Comparison of ENCODE assay signal across 8 cellular contexts in genomic region chr17:41917192-41917591, GRCh38. TPM values are rescaled to one million over a fixed set of nuclear protein-coding genes. Genes with fewer than 3 reads are reported as not detected.
DNase-seq lines count a peak whose midpoint lies in the region; ATAC-seq, FAIRE-seq and TF ChIP-seq lines count a peak whose summit lies in the region.

No MANE protein-coding gene starts in this region.

- H3K4me2 ChIP-seq in A549 (peak overlapping the region; percentile 91), H9 (ENCODE audit: insufficient read depth, insufficient read length, low read length) (peak overlapping the region; percentile 81)

- no peak overlapping the region for H2BK120ac ChIP-seq in H9 (ENCODE audit: low read depth, low read length, poor library complexity, severe bottlenecking)

- H4K20me1 ChIP-seq in H9 (ENCODE audit: control insufficient read depth, insufficient read depth, insufficient read length), result peaks cover 11% of the 10 kb centered on the region

- H3K23me2 ChIP-seq in H9 (ENCODE audit: insufficient read length, low read depth, low read length, poor library complexity, severe bottlenecking), result peaks cover 11% of the 10 kb centered on the region

- H2BK12ac ChIP-seq in H9 (ENCODE audit: insufficient read length, low read depth, low read length), result no peak overlapping the region

- H3K27ac ChIP-seq in A549 (peak overlapping the region; percentile 93 to 95), H9 (ENCODE audit: insufficient read length, low read depth, low read length) (no peak overlapping the region), thoracic aorta (no peak overlapping the region)

- H3K9ac ChIP-seq in H9 (ENCODE audit: extremely low read depth, insufficient read length, low read length), result no peak overlapping the region
- peak overlapping the region; percentile 98 for H3K9ac ChIP-seq in adipocyte (ENCODE audit: low read length)

- no peak overlapping the region for H2AFZ ChIP-seq in H9 (ENCODE audit: low read length)

- no peak overlapping the region for H2BK20ac ChIP-seq in H9 (ENCODE audit: low read depth, low read length, poor library complexity, severe bottlenecking)

- peaks cover 51% of the 10 kb centered on the region for H3K79me2 ChIP-seq in H9 (ENCODE audit: insufficient read depth, low read length)

- H3K9me3 Mint-ChIP-seq in H9, result no peaks in the 10 kb centered on the region

- H3K14ac ChIP-seq in H9 (ENCODE audit: insufficient read depth, low read length), result no peak overlapping the region

- peak overlapping the region in 2 of 3 experiments; percentile 65 to 76; a peak in 3 of 7 replicates for H3K27ac Mint-ChIP-seq in H9

- no peak overlapping the region for H4K8ac ChIP-seq in H9 (replicated peaks; ENCODE audit: insufficient read length, low read depth, low read length)

- H3K18ac ChIP-seq in H9 (ENCODE audit: insufficient read length, low read depth, low read length), result no peak overlapping the region

- peaks cover 66% of the 10 kb centered on the region for H3K4me1 ChIP-seq in A549
- H3K4me1 ChIP-seq in H9 (ENCODE audit: insufficient read depth, low read length), result peaks cover 8% of the 10 kb centered on the region; the same call in 1 of the 2 replicates
- H3K4me1 ChIP-seq in adipocyte (ENCODE audit: control insufficient read depth, insufficient read depth, low read length), result peaks cover 53% of the 10 kb centered on the region
- H3K4me1 ChIP-seq in thoracic aorta (ENCODE audit: control insufficient read depth in 1 of 2, low read depth in 2 of 2), result peaks cover 6 to 20% of the 10 kb centered on the region in 2 donors

- H3K4ac ChIP-seq in H9 (ENCODE audit: low read depth, low read length), result no peak overlapping the region

- no peak overlapping the region for H3K23ac ChIP-seq in H9 (ENCODE audit: insufficient read length, low read depth, low read length)

- TF ChIP-seq RAD21 in A549 (conservative IDR thresholded peaks at IDR 0.05 in 1 of 2, IDR thresholded peaks at IDR 0.05 in 1 of 2), result no peak

- TF ChIP-seq CTCF in A549 (IDR thresholded peaks at IDR 0.05) (no peak), H9 (conservative IDR thresholded peaks at IDR 0.05) (no peak), kidney epithelial cell (IDR thresholded peaks at IDR 0.05; ENCODE audit: insufficient read depth, low read length, poor library complexity, severe bottlenecking) (no peak), thoracic aorta (IDR thresholded peaks at IDR 0.05) (no peak)

- H3K4me3 Mint-ChIP-seq in H9, result peak overlapping the region; percentile 88 to 90

- POLR2A ChIA-PET in A549 (lab: Yijun Ruan, JAX), result interaction anchor here (0.7 to 4.2 kb wide), 5 partner anchors 13 to 100 kb away, joined by 3 to 47 read pairs (median 4); partner anchors contain the start of genes DNAJC7, KLHL11 and ODAD4
- POLR2A ChIA-PET in HEK293T (lab: Yijun Ruan, JAX), result interaction anchor here (0.7 to 5.7 kb wide), 8 partner anchors 9 to 250 kb away, joined by 3 to 148 read pairs (median 3); partner anchors contain the start of genes DNAJC7, EIF1 and ODAD4

- DNase-seq in A549 (ENCODE audit: low read depth in 1 of 2, low spot score in 1 of 2), result peak in 1 of 2 experiments; percentile 60
- DNase-seq in H9, result no peak
- DNase-seq in adipocyte (ENCODE audit: low read depth), result peak; percentile 55
- DNase-seq in kidney epithelial cell (ENCODE audit: low read depth), result no peak
- DNase-seq in thoracic aorta (ENCODE audit: low spot score), result no peak
- no peak for DNase-seq in NCI-H510A (lab: John Stamatoyannopoulos, UW)
- no peak for DNase-seq in HEK293T (ENCODE audit: extremely low spot score)

- no peak for TF ChIP-seq POLR2A in A549 (IDR thresholded peaks at IDR 0.05; ENCODE audit: low read length)

- no peak overlapping the region for H3K56ac ChIP-seq in H9 (ENCODE audit: insufficient read length, low read depth, low read length)

- no peak for TF ChIP-seq EP300 in A549 (IDR thresholded peaks at IDR 0.05)

- H3K4me3 ChIP-seq in A549 (peak overlapping the region; percentile 94), adipocyte (ENCODE audit: low read length) (peak overlapping the region; percentile 96), kidney epithelial cell (ENCODE audit: low read depth, low read length) (peak overlapping the region; percentile 95), thoracic aorta (peak overlapping the region; percentile 84)

- peaks cover 43 to 50% of the 10 kb centered on the region in 2 experiments for H3K4me1 Mint-ChIP-seq in H9

- H4K5ac ChIP-seq in H9 (ENCODE audit: insufficient read length, low read depth, low read length), result no peak overlapping the region

- peaks cover 20 to 31% (median 27%) of the 10 kb centered on the region in 3 experiments; a peak in 6 of 7 replicates for H3K36me3 Mint-ChIP-seq in H9 (ENCODE audit: insufficient read depth in 1 of 3, low read depth in 3 of 3)

- no peak for ATAC-seq in A549
- no peak for ATAC-seq in thoracic aorta (ENCODE audit: insufficient number of reproducible peaks, low FRiP score, low read depth)
- ATAC-seq in HG03457 (IDR thresholded peaks at IDR 0.05; ENCODE audit: unreplicated experiment), result no peak

- no peak overlapping the region for H2BK5ac ChIP-seq in H9 (ENCODE audit: insufficient read length, low read length)

- CTCF ChIA-PET in A549 (lab: Yijun Ruan, JAX), result interaction anchor here (0.7 to 11.5 kb wide), 6 partner anchors 9 to 185 kb away, joined by 3 to 111 read pairs (median 10); partner anchors contain the start of genes ODAD4 and P3H4
- CTCF ChIA-PET in HEK293T (lab: Yijun Ruan, JAX), result interaction anchor here (1.7 kb wide), 1 partner anchor 42 kb away, joined by 8 read pairs; no protein-coding TSS in a partner anchor

- no peak overlapping the region for H4K91ac ChIP-seq in H9 (ENCODE audit: insufficient read length, low read depth, low read length)

- H3K36me3 ChIP-seq in adipocyte (ENCODE audit: control insufficient read depth, insufficient read depth, low read length, severe bottlenecking) (peaks cover 36% of the 10 kb centered on the region), kidney epithelial cell (ENCODE audit: control insufficient read depth, insufficient read depth, low read length) (peaks cover 3% of the 10 kb centered on the region), thoracic aorta (peaks cover 10% of the 10 kb centered on the region)

- no peak for FAIRE-seq in A549 (lab: Jason Lieb, UNC)

- H2AK5ac ChIP-seq in H9 (ENCODE audit: insufficient read length, low read length), result no peak overlapping the region

- H2BK15ac ChIP-seq in H9 (ENCODE audit: low read depth, low read length), result no peak overlapping the region

- H3T11ph ChIP-seq in H9 (ENCODE audit: low read length), result no peak overlapping the region

- H3K27me3 Mint-ChIP-seq in H9 (ENCODE audit: low read depth), result no peaks in the 10 kb centered on the region

- no peaks in the 10 kb centered on the region for H3K9me3 ChIP-seq in A549
- H3K9me3 ChIP-seq in H9 (ENCODE audit: control insufficient read depth, low read depth, low read length), result no peaks in the 10 kb centered on the region
- no peaks in the 10 kb centered on the region for H3K9me3 ChIP-seq in adipocyte (ENCODE audit: control insufficient read depth, low read length)
- H3K9me3 ChIP-seq in thoracic aorta, result no peaks in the 10 kb centered on the region

- H3K27me3 ChIP-seq in H9 (ENCODE audit: insufficient read depth, low read length) (no peaks in the 10 kb centered on the region), adipocyte (replicated peaks; ENCODE audit: control insufficient read depth, insufficient read depth, low read length) (no peaks in the 10 kb centered on the region), kidney epithelial cell (ENCODE audit: control insufficient read depth, insufficient read depth, low read length) (no peaks in the 10 kb centered on the region), thoracic aorta (replicated peaks; ENCODE audit: insufficient read depth) (no peaks in the 10 kb centered on the region)

- 23% methylated on average over 4 of the region's 4 CpGs for WGBS in A549 (ENCODE audit: missing lambda C conversion rate)
- no CpG with 5 or more reads among the region's 4 CpGs for WGBS in H9 (ENCODE audit: extremely low coverage, insufficient read length, low lambda C conversion rate)

- peaks cover 10% of the 10 kb centered on the region for H3K79me1 ChIP-seq in H9 (ENCODE audit: insufficient read depth, low read depth, low read length, poor library complexity, severe bottlenecking)

TF ChIP-seq in A549, 52 proteins besides CTCF, POLR2A, EP300 and RAD21 (continues in another document):
- no peak for TF ChIP-seq FOSB (CRISPR knock-in tag; IDR thresholded peaks at IDR 0.05)

TF ChIP-seq in HEK293T, 16 proteins besides CTCF, POLR2A, EP300 and RAD21 (continues in another document):
- no peak for TF ChIP-seq ARNT (IDR thresholded peaks at IDR 0.05)

RNA-seq across cellular contexts. Expression of gene ACLY, which starts 1.6 kb away (rescaled TPM):
- 367 and 376 TPM in 2 replicates for polyA plus RNA-seq in A549 (2011; rRNA removed)
- polyA plus RNA-seq in A549 (2012; cell fraction: cytosol; rRNA removed), result 262 and 313 TPM in 2 replicates
- polyA plus RNA-seq in A549 (2012; cell fraction: nucleus; rRNA removed), result 414 and 459 TPM in 2 replicates
- 337 to 355 TPM (median 344 TPM) in 3 replicates for polyA plus RNA-seq in A549 (2017; fragmentation: RNase III; extraction: RNeasy Plus Mini Kit Qiagen cat#74134 plus additional on column Dnase treatment)
- polyA minus RNA-seq in A549 (2011; rRNA and poly(A)+ RNA removed), result 672 and 786 TPM in 2 replicates
- 279 and 289 TPM in 2 replicates for total RNA-seq in H9 (2021)
- 241 and 301 TPM in 2 replicates for total RNA-seq in kidney epithelial cell
- 10 to 100 TPM; 76.3 to 81.5 TPM for total RNA-seq in thoracic aorta

RNA-seq across cellular contexts. Expression of gene ODAD4, which starts 13.2 kb away (rescaled TPM):
- 2.0 and 2.3 TPM in 2 replicates for polyA plus RNA-seq in A549 (2011; rRNA removed)
- polyA plus RNA-seq in A549 (2012; cell fraction: cytosol; rRNA removed), result 0.47 and 0.56 TPM in 2 replicates
- polyA plus RNA-seq in A549 (2012; cell fraction: nucleus; rRNA removed), result 0.64 and 0.80 TPM in 2 replicates
- 2.2 to 2.5 TPM (median 2.3 TPM) in 3 replicates for polyA plus RNA-seq in A549 (2017; fragmentation: RNase III; extraction: RNeasy Plus Mini Kit Qiagen cat#74134 plus additional on column Dnase treatment)
- 2.8 TPM in 2 replicates for polyA minus RNA-seq in A549 (2011; rRNA and poly(A)+ RNA removed)
- total RNA-seq in H9 (2021), result 1.3 and 2.1 TPM in 2 replicates
- 0.62 and 0.84 TPM in 2 replicates for total RNA-seq in kidney epithelial cell
- 1 to 10 TPM; 1.1 to 2.2 TPM for total RNA-seq in thoracic aorta

RNA-seq across cellular contexts. Expression of gene CNP, which starts 49.4 kb away (rescaled TPM):
- polyA plus RNA-seq in A549 (2011; rRNA removed) (38.6 and 49.8 TPM in 2 replicates), A549 (2017; fragmentation: RNase III; extraction: RNeasy Plus Mini Kit Qiagen cat#74134 plus additional on column Dnase treatment) (113 to 118 TPM (median 116 TPM) in 3 replicates)
- 42.8 and 51.2 TPM in 2 replicates for polyA plus RNA-seq in A549 (2012; cell fraction: cytosol; rRNA removed)
- 57.8 and 66.7 TPM in 2 replicates for polyA plus RNA-seq in A549 (2012; cell fraction: nucleus; rRNA removed)
- 133 and 161 TPM in 2 replicates for polyA minus RNA-seq in A549 (2011; rRNA and poly(A)+ RNA removed)
- total RNA-seq in H9 (2021) (78.5 and 79.7 TPM in 2 replicates), kidney epithelial cell (58.5 and 65.1 TPM in 2 replicates), thoracic aorta (10 to 100 TPM; 32.4 to 56.3 TPM)

RNA-seq across cellular contexts. Expression of gene KLHL11, which starts 52.0 kb away (rescaled TPM):
- polyA plus RNA-seq in A549 (2011; rRNA removed), result 12.7 and 13.7 TPM in 2 replicates
- polyA plus RNA-seq in A549 (2012; cell fraction: cytosol; rRNA removed), result 3.3 and 4.2 TPM in 2 replicates
- polyA plus RNA-seq in A549 (2012; cell fraction: nucleus; rRNA removed), result 2.4 and 2.8 TPM in 2 replicates
- 3.1 to 3.8 TPM (median 3.8 TPM) in 3 replicates for polyA plus RNA-seq in A549 (2017; fragmentation: RNase III; extraction: RNeasy Plus Mini Kit Qiagen cat#74134 plus additional on column Dnase treatment)
- polyA minus RNA-seq in A549 (2011; rRNA and poly(A)+ RNA removed), result 36.7 and 42.0 TPM in 2 replicates
- total RNA-seq in H9 (2021), result 16.8 and 17.0 TPM in 2 replicates
- 28.3 and 29.2 TPM in 2 replicates for total RNA-seq in kidney epithelial cell
- total RNA-seq in thoracic aorta, result 10 to 100 TPM; 22.6 to 28.6 TPM

Comparison
In these comparisons a context has a peak if more than half of its experiments do, and no peak if none do; other contexts are left out.
1. H3K27ac ChIP-seq: peak in A549 (2 of 2); none in H9 (single experiment) and thoracic aorta (0 of 2).
2. Peak in every context shown above with its lines, with median percentiles within 50 percentile points of each other: H3K4me3 ChIP-seq.